Comparison of ENCODE assay signal across 33 cellular contexts in genomic region chr16:49782405-49782804, GRCh38.
"Had no signal": no experiment of that assay in that cellular context is flagged by ENCODE, and none has a peak within 500 bp of the region (broad histone marks: within the 10 kb centered on the region; RNA-seq: fewer than 3 reads in every experiment).

No MANE protein-coding gene starts in this region.

- H2AFZ ChIP-seq: neural progenitor cell had no signal

- H3K4me3 Mint-ChIP-seq: activated naive CD4-positive, alpha-beta T cell treated with anti-CD3 and anti-CD28 coated beads, Interleukin-2, amount 10 ng/mL, durations not matched to agents 7 days and 5 days; activated naive CD8-positive, alpha-beta T cell treated with anti-CD3 and anti-CD28 coated beads, Interleukin-2, amount 10 ng/mL, durations not matched to agents 7 days and 5 days; activated T-helper 1 cell treated with anti-CD3 and anti-CD28 coated beads, Interleukin-12 subunit alpha, Interleukin-12 subunit beta, Interleukin-2, Interleukin-4 antibody, amounts not matched to agents 30 ng/mL and 10 ng/mL and 1 ng/mL, durations not matched to agents 14 hours and 24 hours and 36 hours; brain; effector memory CD8-positive, alpha-beta T cell; immature natural killer cell; naive thymus-derived CD8-positive, alpha-beta T cell; neural progenitor cell; stimulated activated memory B cell treated with anti-CD40 and anti-IgM and Interleukin-4, amounts not matched to agents 10 μg/mL and 1 μg/mL and 100 μg/mL, for 72 hours; T-helper 1 cell treated with Interleukin-12 subunit alpha and Interleukin-12 subunit beta and Interleukin-4 antibody, amounts not matched to agents 30 μg/mL and 1 μg/mL, for 36 hours had no signal

- H3K9ac ChIP-seq: neural progenitor cell had no signal

- ATAC-seq: activated CD4-positive, CD25-positive, alpha-beta regulatory T cell treated with anti-CD3 and anti-CD28 coated beads, Interleukin-2, amount 50 U/mL, for 24 hours; effector memory CD8-positive, alpha-beta T cell; gastroesophageal sphincter; lower lobe of right lung; naive thymus-derived CD8-positive, alpha-beta T cell; right lobe of liver; stimulated activated memory B cell treated with anti-CD40 and anti-IgM and Interleukin-4, amounts not matched to agents 10 μg/mL and 1 μg/mL and 100 μg/mL, for 72 hours had no signal

- H3K36me3 ChIP-seq: ascending aorta, gastroesophageal sphincter, lower lobe of right lung, neural progenitor cell, right lobe of liver, stomach, tibial artery, WERI-Rb-1 had no signal

- H3K36me3 Mint-ChIP-seq: activated naive CD4-positive, alpha-beta T cell treated with anti-CD3 and anti-CD28 coated beads, Interleukin-2, amount 10 ng/mL, durations not matched to agents 7 days and 5 days; activated naive CD8-positive, alpha-beta T cell treated with anti-CD3 and anti-CD28 coated beads, Interleukin-2, amount 10 ng/mL, durations not matched to agents 7 days and 5 days; immature natural killer cell; naive thymus-derived CD8-positive, alpha-beta T cell; stimulated activated memory B cell treated with anti-CD40 and anti-IgM and Interleukin-4, amounts not matched to agents 10 μg/mL and 1 μg/mL and 100 μg/mL, for 72 hours had no signal

- H3K27me3 ChIP-seq: ascending aorta, gastroesophageal sphincter, neural progenitor cell, right lobe of liver, stomach, tibial artery had no signal

- H3K4me1 Mint-ChIP-seq: activated naive CD4-positive, alpha-beta T cell treated with anti-CD3 and anti-CD28 coated beads, Interleukin-2, amount 10 ng/mL, durations not matched to agents 7 days and 5 days; activated naive CD8-positive, alpha-beta T cell treated with anti-CD3 and anti-CD28 coated beads, Interleukin-2, amount 10 ng/mL, durations not matched to agents 7 days and 5 days; immature natural killer cell; naive thymus-derived CD8-positive, alpha-beta T cell; stimulated activated memory B cell treated with anti-CD40 and anti-IgM and Interleukin-4, amounts not matched to agents 10 μg/mL and 1 μg/mL and 100 μg/mL, for 72 hours had no signal

- H3K27ac Mint-ChIP-seq: activated naive CD4-positive, alpha-beta T cell treated with anti-CD3 and anti-CD28 coated beads, Interleukin-2, amount 10 ng/mL, durations not matched to agents 7 days and 5 days; activated naive CD8-positive, alpha-beta T cell treated with anti-CD3 and anti-CD28 coated beads, Interleukin-2, amount 10 ng/mL, durations not matched to agents 7 days and 5 days; activated T-helper 1 cell treated with anti-CD3 and anti-CD28 coated beads, Interleukin-12 subunit alpha, Interleukin-12 subunit beta, Interleukin-2, Interleukin-4 antibody, amounts not matched to agents 30 ng/mL and 10 ng/mL and 1 ng/mL, durations not matched to agents 14 hours and 24 hours and 36 hours; effector memory CD8-positive, alpha-beta T cell; immature natural killer cell; naive thymus-derived CD8-positive, alpha-beta T cell; stimulated activated memory B cell treated with anti-CD40 and anti-IgM and Interleukin-4, amounts not matched to agents 10 μg/mL and 1 μg/mL and 100 μg/mL, for 72 hours; T-helper 1 cell treated with Interleukin-12 subunit alpha and Interleukin-12 subunit beta and Interleukin-4 antibody, amounts not matched to agents 30 μg/mL and 1 μg/mL, for 36 hours had no signal

- H3K27ac ChIP-seq: ascending aorta, gastroesophageal sphincter, lower lobe of right lung, neural progenitor cell, right lobe of liver, skin epidermis, stomach, tibial artery, WERI-Rb-1 had no signal

- H3K4me1 ChIP-seq: lower lobe of right lung, neural progenitor cell, right lobe of liver, stomach had no signal

- DNase-seq: activated CD4-positive, alpha-beta T cell treated with anti-CD3 and anti-CD28 coated beads for 48 hours; activated CD4-positive, alpha-beta T cell treated with anti-CD3 and anti-CD28 coated beads, Interleukin-2, amount 50 U/mL, for 48 hours; activated CD8-positive, alpha-beta memory T cell treated with anti-CD3 and anti-CD28 coated beads for 24 hours; activated gamma-delta T cell; activated naive CD4-positive, alpha-beta T cell treated with anti-CD3 and anti-CD28 coated beads, Interleukin-2, amount 10 ng/mL, durations not matched to agents 7 days and 5 days; activated naive CD8-positive, alpha-beta T cell treated with anti-CD3 and anti-CD28 coated beads, Interleukin-2, amount 10 ng/mL, durations not matched to agents 7 days and 5 days; caudate nucleus; cortex of kidney; effector memory CD8-positive, alpha-beta T cell; hypothalamus; immature natural killer cell; kidney; lower lobe of right lung; mesenchymal stem cell; naive thymus-derived CD8-positive, alpha-beta T cell; right lobe of liver; stimulated activated CD4-positive, alpha-beta T cell treated with anti-CD3 and anti-CD28 coated beads, Interleukin-12 subunit alpha, Interleukin-12 subunit beta, amount 100 ng/mL, for 4 hours; stimulated activated CD4-positive, alpha-beta T cell treated with anti-CD3 and anti-CD28 coated beads, Interleukin-4, amount 100 ng/mL, for 24 hours; stimulated activated CD8-positive, alpha-beta memory T cell treated with anti-CD3 and anti-CD28 coated beads, Interleukin-4, amount 100 ng/mL, for 48 hours; stomach; SW 1271; T-helper 9 cell; tibial artery; WERI-Rb-1 had no signal

- H3K9me3 ChIP-seq: ascending aorta, gastroesophageal sphincter, lower lobe of right lung, right lobe of liver, stomach, tibial artery had no signal

- H3K4me3 ChIP-seq: ascending aorta, gastroesophageal sphincter, lower lobe of right lung, neural progenitor cell, right lobe of liver, skin epidermis, stomach, tibial artery had no signal

- H3K27me3 Mint-ChIP-seq: activated naive CD4-positive, alpha-beta T cell treated with anti-CD3 and anti-CD28 coated beads, Interleukin-2, amount 10 ng/mL, durations not matched to agents 7 days and 5 days; activated naive CD8-positive, alpha-beta T cell treated with anti-CD3 and anti-CD28 coated beads, Interleukin-2, amount 10 ng/mL, durations not matched to agents 7 days and 5 days; brain; stimulated activated memory B cell treated with anti-CD40 and anti-IgM and Interleukin-4, amounts not matched to agents 10 μg/mL and 1 μg/mL and 100 μg/mL, for 72 hours had no signal

- H3K4me2 ChIP-seq: neural progenitor cell had no signal

- H3K9me3 Mint-ChIP-seq: activated naive CD4-positive, alpha-beta T cell treated with anti-CD3 and anti-CD28 coated beads, Interleukin-2, amount 10 ng/mL, durations not matched to agents 7 days and 5 days; activated naive CD8-positive, alpha-beta T cell treated with anti-CD3 and anti-CD28 coated beads, Interleukin-2, amount 10 ng/mL, durations not matched to agents 7 days and 5 days; activated T-helper 1 cell treated with anti-CD3 and anti-CD28 coated beads, Interleukin-12 subunit alpha, Interleukin-12 subunit beta, Interleukin-2, Interleukin-4 antibody, amounts not matched to agents 30 ng/mL and 10 ng/mL and 1 ng/mL, durations not matched to agents 14 hours and 24 hours and 36 hours; effector memory CD8-positive, alpha-beta T cell; immature natural killer cell; naive thymus-derived CD8-positive, alpha-beta T cell; neural progenitor cell; T-helper 1 cell treated with Interleukin-12 subunit alpha and Interleukin-12 subunit beta and Interleukin-4 antibody, amounts not matched to agents 30 μg/mL and 1 μg/mL, for 36 hours had no signal
